Comparison of ENCODE assay signal across 8 cellular contexts in the genomic region with DNA sequence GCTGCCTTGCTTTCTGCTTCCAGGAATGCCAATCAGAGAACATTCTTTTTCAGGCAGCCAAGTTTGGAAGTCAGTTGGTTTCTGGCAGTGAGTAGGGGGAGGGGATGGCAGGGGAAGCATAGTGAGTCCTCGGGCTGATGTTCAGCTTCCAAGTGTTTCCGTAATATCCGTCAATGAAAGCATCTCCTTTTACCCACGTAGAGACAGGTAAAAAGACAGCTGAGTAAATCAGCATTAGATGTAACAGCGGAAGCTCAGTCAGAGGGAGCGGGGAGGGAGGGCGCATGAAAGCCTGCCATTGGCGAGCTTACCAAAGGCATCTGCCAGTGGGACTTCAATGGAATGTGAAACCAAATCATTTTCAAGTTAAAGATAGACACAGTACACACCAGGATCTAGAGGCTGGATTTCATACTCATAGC.
DNase-seq lines count a peak whose midpoint lies in the region; ATAC-seq and TF ChIP-seq lines count a peak whose summit lies in the region.

No MANE protein-coding gene starts in this region.

- no peaks in the 10 kb centered on the region for H3K27me3 ChIP-seq in right cardiac atrium (ENCODE audit: control insufficient read depth, insufficient read depth)
- H3K27me3 ChIP-seq in prostate gland (replicated peaks; ENCODE audit: insufficient read depth), result no peaks in the 10 kb centered on the region

- no peak for TF ChIP-seq POLR2A in prostate gland (IDR thresholded peaks at IDR 0.05)

- no peaks in the 10 kb centered on the region for H3K9me3 ChIP-seq in right cardiac atrium (ENCODE audit: control insufficient read depth, low read length)
- no peaks in the 10 kb centered on the region for H3K9me3 ChIP-seq in prostate gland

- H3K4me3 ChIP-seq in right cardiac atrium (ENCODE audit: low read length) (peak overlapping the region; percentile 85), prostate gland (no peak overlapping the region)

- 2% methylated on average over 8 of the region's 8 CpGs for WGBS in right cardiac atrium
- 6% methylated on average over 8 of the region's 8 CpGs for WGBS in prostate gland

- H3K36me3 ChIP-seq in prostate gland, result no peaks in the 10 kb centered on the region

- H3K4me1 ChIP-seq in right cardiac atrium (ENCODE audit: control insufficient read depth, insufficient read depth, low read length), result no peaks in the 10 kb centered on the region
- no peaks in the 10 kb centered on the region for H3K4me1 ChIP-seq in prostate gland (replicated peaks)

- peak; percentile 51 for DNase-seq in GM03348 (ENCODE audit: low spot score)
- peak; percentile 89 for DNase-seq in astrocyte of the hippocampus (ENCODE audit: low read depth, low spot score)
- peak; percentile 42 to 84 (median 80) for DNase-seq in right cardiac atrium
- peak; percentile 14 for DNase-seq in prostate gland (ENCODE audit: low spot score)
- no peak for DNase-seq in NCI-H2081 treated with DMSO at 0.1 percent for 48 hours (lab: John Stamatoyannopoulos, UW)
- no peak for DNase-seq in GM20000 (ENCODE audit: low spot score)
- no peak for DNase-seq in NCI-H2029 treated with DMSO at 0.1 percent for 48 hours (lab: John Stamatoyannopoulos, UW)

- ATAC-seq in right cardiac atrium (peak; percentile 93 to 96), GM18517 (IDR thresholded peaks at IDR 0.05; ENCODE audit: unreplicated experiment) (no peak)

- H3K27ac ChIP-seq in right cardiac atrium (ENCODE audit: low read length), result peak overlapping the region; percentile 60
- H3K27ac ChIP-seq in prostate gland, result peak overlapping the region; percentile 15 to 42

- TF ChIP-seq CTCF in prostate gland (IDR thresholded peaks at IDR 0.05) (no peak), GM20000 (IDR thresholded peaks at IDR 0.05; ENCODE audit: extremely low read depth, missing control alignments) (no peak)

- intact Hi-C loops in right cardiac atrium (cut with DNase I) (no loop called here), prostate gland (cut with DNase I) (loop anchor here (5.0 kb wide), 1 partner anchor 101 kb away; no protein-coding TSS in a partner anchor)

Comparison
In these comparisons a context has a peak if more than half of its experiments do, and no peak if none do; other contexts are left out.
1. DNase-seq: peak in GM03348 (single experiment), astrocyte of the hippocampus (single experiment), right cardiac atrium (3 of 3) and prostate gland (single experiment); none in NCI-H2081 treated with DMSO at 0.1 percent for 48 hours (single experiment), GM20000 (single experiment) and NCI-H2029 treated with DMSO at 0.1 percent for 48 hours (single experiment).